Comparison of ENCODE assay signal across 10 cellular contexts in genomic region chr4:69832326-69833030, GRCh38. TPM values are rescaled to one million over a fixed set of nuclear protein-coding genes. Genes with fewer than 3 reads are reported as not detected.
DNase-seq lines count a peak whose midpoint lies in the region; ATAC-seq, FAIRE-seq and TF ChIP-seq lines count a peak whose summit lies in the region.
"Had no signal": no experiment of that assay in that cellular context is flagged by ENCODE, and none has a peak within 500 bp of the region (broad histone marks: within the 10 kb centered on the region; RNA-seq: fewer than 3 reads in every experiment).

No MANE protein-coding gene starts in this region.

- no peaks in the 10 kb centered on the region for H4K20me1 ChIP-seq in astrocyte (ENCODE audit: insufficient read depth, low read length)

- no peaks in the 10 kb centered on the region for H3K4me1 Mint-ChIP-seq in astrocyte (ENCODE audit: low read depth, unreplicated experiment)

- H3K9me3 Mint-ChIP-seq in astrocyte (ENCODE audit: unreplicated experiment): peaks cover 6% of the 10 kb centered on the region

- H3K4me3 ChIP-seq in astrocyte (ENCODE audit: insufficient read depth, low read depth, low read length): no peak overlapping the region
- H3K4me3 ChIP-seq in rectal smooth muscle tissue (ENCODE audit: low read length): peak overlapping the region; percentile 17
- H3K4me3 ChIP-seq in effector memory CD4-positive, alpha-beta T cell (ENCODE audit: insufficient read depth, low read depth, low read length, poor library complexity, severe bottlenecking): no peak overlapping the region

- H3K79me2 ChIP-seq in astrocyte (ENCODE audit: insufficient read depth, low read length): no peaks in the 10 kb centered on the region
- H3K79me2 ChIP-seq: parathyroid adenoma had no signal

- no peaks in the 10 kb centered on the region for H3K9me3 ChIP-seq in astrocyte (ENCODE audit: insufficient read depth, low read depth, low read length)
- no peaks in the 10 kb centered on the region for H3K9me3 ChIP-seq in effector memory CD4-positive, alpha-beta T cell (ENCODE audit: control insufficient read depth, low read length)

- H3K4me2 ChIP-seq in astrocyte (ENCODE audit: low read length): no peak overlapping the region

- no peak for TF ChIP-seq CTCF in astrocyte (IDR thresholded peaks at IDR 0.05; ENCODE audit: insufficient read depth, low read depth, low read length)

- no peak overlapping the region for H2AFZ ChIP-seq in astrocyte (ENCODE audit: low read depth, low read length)
- H2AFZ ChIP-seq: parathyroid adenoma had no signal

- H3K27ac ChIP-seq in astrocyte (ENCODE audit: low read depth, low read length) (no peak overlapping the region), rectal smooth muscle tissue (ENCODE audit: low read depth, low read length) (no peak overlapping the region)
- H3K27ac ChIP-seq in effector memory CD4-positive, alpha-beta T cell (ENCODE audit: insufficient read depth, low read length, poor library complexity, severe bottlenecking): no peak overlapping the region
- H3K27ac ChIP-seq: parathyroid adenoma had no signal

- H3K4me3 Mint-ChIP-seq in astrocyte (ENCODE audit: unreplicated experiment): no peak overlapping the region
- H3K4me3 Mint-ChIP-seq: stimulated activated effector memory CD8-positive, alpha-beta T cell treated with anti-CD3 and anti-CD28 coated beads, Interleukin-12 subunit alpha, Interleukin-12 subunit beta, amount 100 ng/mL, for 72 hours had no signal

- no peak overlapping the region for H3K9ac ChIP-seq in astrocyte (ENCODE audit: low read length)
- H3K9ac ChIP-seq in rectal smooth muscle tissue (ENCODE audit: low read length): no peak overlapping the region
- H3K9ac ChIP-seq: parathyroid adenoma had no signal

- H3K27ac Mint-ChIP-seq in astrocyte (ENCODE audit: unreplicated experiment): peak overlapping the region; percentile 36
- H3K27ac Mint-ChIP-seq: stimulated activated effector memory CD8-positive, alpha-beta T cell treated with anti-CD3 and anti-CD28 coated beads, Interleukin-12 subunit alpha, Interleukin-12 subunit beta, amount 100 ng/mL, for 72 hours had no signal

- FAIRE-seq in astrocyte (lab: Jason Lieb, UNC) (no peak), frontal cortex (lab: Jason Lieb, UNC) (no peak)

- no peaks in the 10 kb centered on the region for H3K36me3 Mint-ChIP-seq in astrocyte (ENCODE audit: low read depth, unreplicated experiment)
- H3K36me3 Mint-ChIP-seq: stimulated activated effector memory CD8-positive, alpha-beta T cell treated with anti-CD3 and anti-CD28 coated beads, Interleukin-12 subunit alpha, Interleukin-12 subunit beta, amount 100 ng/mL, for 72 hours had no signal

- ATAC-seq in GM18907 (IDR thresholded peaks at IDR 0.05; ENCODE audit: unreplicated experiment) (peak; percentile 62), HG03135 (IDR thresholded peaks at IDR 0.05; ENCODE audit: unreplicated experiment) (peak; percentile 32)

- no peaks in the 10 kb centered on the region for H3K4me1 ChIP-seq in astrocyte (ENCODE audit: insufficient read depth, low read length)
- H3K4me1 ChIP-seq in rectal smooth muscle tissue (ENCODE audit: control insufficient read depth, insufficient read depth, low read length): no peaks in the 10 kb centered on the region
- H3K4me1 ChIP-seq in effector memory CD4-positive, alpha-beta T cell (ENCODE audit: control insufficient read depth, insufficient read depth, low read length, poor library complexity, severe bottlenecking): no peaks in the 10 kb centered on the region
- H3K4me1 ChIP-seq: parathyroid adenoma had no signal

- H3K27me3 ChIP-seq in astrocyte (ENCODE audit: insufficient read depth, low read length) (no peaks in the 10 kb centered on the region), rectal smooth muscle tissue (ENCODE audit: control insufficient read depth, insufficient read depth, low read length) (no peaks in the 10 kb centered on the region)
- H3K27me3 ChIP-seq in effector memory CD4-positive, alpha-beta T cell (replicated peaks; ENCODE audit: control insufficient read depth, insufficient read depth, low read length, poor library complexity, severe bottlenecking): no peaks in the 10 kb centered on the region

- no peaks in the 10 kb centered on the region for H3K27me3 Mint-ChIP-seq in astrocyte (ENCODE audit: low read depth, unreplicated experiment)

- H3K36me3 ChIP-seq in astrocyte (ENCODE audit: insufficient read depth, low read length): no peaks in the 10 kb centered on the region
- H3K36me3 ChIP-seq in rectal smooth muscle tissue (ENCODE audit: control insufficient read depth, insufficient read depth, low read length): no peaks in the 10 kb centered on the region
- H3K36me3 ChIP-seq in effector memory CD4-positive, alpha-beta T cell (ENCODE audit: control insufficient read depth, insufficient read depth, low read length): no peaks in the 10 kb centered on the region

- no peak for DNase-seq in astrocyte (ENCODE audit: low read depth)
- no peak for DNase-seq in activated gamma-delta T cell (lab: John Stamatoyannopoulos, UW)
- DNase-seq in effector memory CD4-positive, alpha-beta T cell: no peak
- DNase-seq in frontal cortex (ENCODE audit: low spot score in 2 of 2): no peak
- DNase-seq in activated CD4-positive, alpha-beta T cell treated with anti-CD3 and anti-CD28 coated beads for 48 hours: no peak

RNA-seq across cellular contexts. Expression of gene SULT1E1, which starts 27.5 kb away (rescaled TPM):
- total RNA-seq in astrocyte: 0.34 TPM in 1 of 2 replicates, not detected in the other
- 11.4 TPM for total RNA-seq in frontal cortex
